ENCODE assay signal across 2 cellular contexts in the genomic region with DNA sequence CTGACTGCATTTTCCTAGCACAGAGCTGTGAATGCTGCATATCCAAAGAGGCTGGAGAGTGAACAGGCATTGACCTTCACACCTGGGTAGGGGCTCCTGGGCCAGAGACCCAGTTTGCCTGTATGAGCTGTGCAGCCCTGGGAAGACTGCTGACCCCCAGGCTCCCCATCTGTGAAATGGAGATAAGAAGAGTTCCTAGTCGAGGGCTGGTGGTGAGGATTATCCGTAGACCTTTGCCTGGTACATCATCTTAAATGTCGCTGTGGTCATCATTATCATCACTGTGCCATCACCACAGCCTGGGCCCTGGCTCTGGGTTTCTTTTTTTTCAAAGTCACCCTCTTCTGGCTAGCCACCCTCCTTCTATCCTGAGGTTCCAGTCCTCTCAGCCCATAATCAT.
TF ChIP-seq lines count a peak whose summit lies in the region.

No MANE protein-coding gene starts in this region.

TF ChIP-seq in GM23338, 12 proteins besides CTCF, POLR2A, EP300 and RAD21 (continues in another document):
- TF ChIP-seq, protein P1, sequence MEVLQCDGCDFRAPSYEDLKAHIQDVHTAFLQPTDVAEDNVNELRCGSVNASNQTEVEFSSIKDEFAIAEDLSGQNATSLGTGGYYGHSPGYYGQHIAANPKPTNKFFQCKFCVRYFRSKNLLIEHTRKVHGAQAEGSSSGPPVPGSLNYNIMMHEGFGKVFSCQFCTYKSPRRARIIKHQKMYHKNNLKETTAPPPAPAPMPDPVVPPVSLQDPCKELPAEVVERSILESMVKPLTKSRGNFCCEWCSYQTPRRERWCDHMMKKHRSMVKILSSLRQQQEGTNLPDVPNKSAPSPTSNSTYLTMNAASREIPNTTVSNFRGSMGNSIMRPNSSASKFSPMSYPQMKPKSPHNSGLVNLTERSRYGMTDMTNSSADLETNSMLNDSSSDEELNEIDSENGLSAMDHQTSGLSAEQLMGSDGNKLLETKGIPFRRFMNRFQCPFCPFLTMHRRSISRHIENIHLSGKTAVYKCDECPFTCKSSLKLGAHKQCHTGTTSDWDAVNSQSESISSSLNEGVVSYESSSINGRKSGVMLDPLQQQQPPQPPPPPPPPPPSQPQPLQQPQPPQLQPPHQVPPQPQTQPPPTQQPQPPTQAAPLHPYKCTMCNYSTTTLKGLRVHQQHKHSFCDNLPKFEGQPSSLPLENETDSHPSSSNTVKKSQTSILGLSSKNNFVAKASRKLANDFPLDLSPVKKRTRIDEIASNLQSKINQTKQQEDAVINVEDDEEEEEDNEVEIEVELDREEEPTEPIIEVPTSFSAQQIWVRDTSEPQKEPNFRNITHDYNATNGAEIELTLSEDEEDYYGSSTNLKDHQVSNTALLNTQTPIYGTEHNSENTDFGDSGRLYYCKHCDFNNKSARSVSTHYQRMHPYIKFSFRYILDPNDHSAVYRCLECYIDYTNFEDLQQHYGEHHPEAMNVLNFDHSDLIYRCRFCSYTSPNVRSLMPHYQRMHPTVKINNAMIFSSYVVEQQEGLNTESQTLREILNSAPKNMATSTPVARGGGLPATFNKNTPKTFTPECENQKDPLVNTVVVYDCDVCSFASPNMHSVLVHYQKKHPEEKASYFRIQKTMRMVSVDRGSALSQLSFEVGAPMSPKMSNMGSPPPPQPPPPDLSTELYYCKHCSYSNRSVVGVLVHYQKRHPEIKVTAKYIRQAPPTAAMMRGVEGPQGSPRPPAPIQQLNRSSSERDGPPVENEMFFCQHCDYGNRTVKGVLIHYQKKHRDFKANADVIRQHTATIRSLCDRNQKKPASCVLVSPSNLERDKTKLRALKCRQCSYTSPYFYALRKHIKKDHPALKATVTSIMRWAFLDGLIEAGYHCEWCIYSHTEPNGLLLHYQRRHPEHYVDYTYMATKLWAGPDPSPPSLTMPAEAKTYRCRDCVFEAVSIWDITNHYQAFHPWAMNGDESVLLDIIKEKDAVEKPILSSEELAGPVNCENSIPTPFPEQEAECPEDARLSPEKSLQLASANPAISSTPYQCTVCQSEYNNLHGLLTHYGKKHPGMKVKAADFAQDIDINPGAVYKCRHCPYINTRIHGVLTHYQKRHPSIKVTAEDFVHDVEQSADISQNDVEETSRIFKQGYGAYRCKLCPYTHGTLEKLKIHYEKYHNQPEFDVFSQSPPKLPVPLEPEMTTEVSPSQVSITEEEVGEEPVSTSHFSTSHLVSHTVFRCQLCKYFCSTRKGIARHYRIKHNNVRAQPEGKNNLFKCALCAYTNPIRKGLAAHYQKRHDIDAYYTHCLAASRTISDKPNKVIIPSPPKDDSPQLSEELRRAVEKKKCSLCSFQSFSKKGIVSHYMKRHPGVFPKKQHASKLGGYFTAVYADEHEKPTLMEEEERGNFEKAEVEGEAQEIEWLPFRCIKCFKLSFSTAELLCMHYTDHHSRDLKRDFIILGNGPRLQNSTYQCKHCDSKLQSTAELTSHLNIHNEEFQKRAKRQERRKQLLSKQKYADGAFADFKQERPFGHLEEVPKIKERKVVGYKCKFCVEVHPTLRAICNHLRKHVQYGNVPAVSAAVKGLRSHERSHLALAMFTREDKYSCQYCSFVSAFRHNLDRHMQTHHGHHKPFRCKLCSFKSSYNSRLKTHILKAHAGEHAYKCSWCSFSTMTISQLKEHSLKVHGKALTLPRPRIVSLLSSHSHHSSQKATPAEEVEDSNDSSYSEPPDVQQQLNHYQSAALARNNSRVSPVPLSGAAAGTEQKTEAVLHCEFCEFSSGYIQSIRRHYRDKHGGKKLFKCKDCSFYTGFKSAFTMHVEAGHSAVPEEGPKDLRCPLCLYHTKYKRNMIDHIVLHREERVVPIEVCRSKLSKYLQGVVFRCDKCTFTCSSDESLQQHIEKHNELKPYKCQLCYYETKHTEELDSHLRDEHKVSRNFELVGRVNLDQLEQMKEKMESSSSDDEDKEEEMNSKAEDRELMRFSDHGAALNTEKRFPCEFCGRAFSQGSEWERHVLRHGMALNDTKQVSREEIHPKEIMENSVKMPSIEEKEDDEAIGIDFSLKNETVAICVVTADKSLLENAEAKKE (CRISPR knock-in tag; IDR thresholded peaks at IDR 0.05) = no peak
- TF ChIP-seq ZNF114 (CRISPR knock-in tag; IDR thresholded peaks at IDR 0.05) = no peak
- TF ChIP-seq EZH2 (IDR thresholded peaks at IDR 0.05; ENCODE audit: low read depth, unreplicated experiment) = no peak
- TF ChIP-seq CREB1 (CRISPR knock-in tag; IDR thresholded peaks at IDR 0.05; ENCODE audit: low read depth) = no peak
- TF ChIP-seq ZNF331 (CRISPR knock-in tag; IDR thresholded peaks at IDR 0.05; ENCODE audit: low read depth) = no peak
- no peak for TF ChIP-seq POLR2AphosphoS5 (IDR thresholded peaks at IDR 0.05; ENCODE audit: low read depth)
- TF ChIP-seq, protein P2, sequence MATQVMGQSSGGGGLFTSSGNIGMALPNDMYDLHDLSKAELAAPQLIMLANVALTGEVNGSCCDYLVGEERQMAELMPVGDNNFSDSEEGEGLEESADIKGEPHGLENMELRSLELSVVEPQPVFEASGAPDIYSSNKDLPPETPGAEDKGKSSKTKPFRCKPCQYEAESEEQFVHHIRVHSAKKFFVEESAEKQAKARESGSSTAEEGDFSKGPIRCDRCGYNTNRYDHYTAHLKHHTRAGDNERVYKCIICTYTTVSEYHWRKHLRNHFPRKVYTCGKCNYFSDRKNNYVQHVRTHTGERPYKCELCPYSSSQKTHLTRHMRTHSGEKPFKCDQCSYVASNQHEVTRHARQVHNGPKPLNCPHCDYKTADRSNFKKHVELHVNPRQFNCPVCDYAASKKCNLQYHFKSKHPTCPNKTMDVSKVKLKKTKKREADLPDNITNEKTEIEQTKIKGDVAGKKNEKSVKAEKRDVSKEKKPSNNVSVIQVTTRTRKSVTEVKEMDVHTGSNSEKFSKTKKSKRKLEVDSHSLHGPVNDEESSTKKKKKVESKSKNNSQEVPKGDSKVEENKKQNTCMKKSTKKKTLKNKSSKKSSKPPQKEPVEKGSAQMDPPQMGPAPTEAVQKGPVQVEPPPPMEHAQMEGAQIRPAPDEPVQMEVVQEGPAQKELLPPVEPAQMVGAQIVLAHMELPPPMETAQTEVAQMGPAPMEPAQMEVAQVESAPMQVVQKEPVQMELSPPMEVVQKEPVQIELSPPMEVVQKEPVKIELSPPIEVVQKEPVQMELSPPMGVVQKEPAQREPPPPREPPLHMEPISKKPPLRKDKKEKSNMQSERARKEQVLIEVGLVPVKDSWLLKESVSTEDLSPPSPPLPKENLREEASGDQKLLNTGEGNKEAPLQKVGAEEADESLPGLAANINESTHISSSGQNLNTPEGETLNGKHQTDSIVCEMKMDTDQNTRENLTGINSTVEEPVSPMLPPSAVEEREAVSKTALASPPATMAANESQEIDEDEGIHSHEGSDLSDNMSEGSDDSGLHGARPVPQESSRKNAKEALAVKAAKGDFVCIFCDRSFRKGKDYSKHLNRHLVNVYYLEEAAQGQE (IDR thresholded peaks at IDR 0.05; ENCODE audit: unreplicated experiment) = no peak
- no peak for TF ChIP-seq EZH2phosphoT487 (IDR thresholded peaks at IDR 0.05; ENCODE audit: unreplicated experiment)
- no peak for TF ChIP-seq STAT1 (IDR thresholded peaks at IDR 0.05; ENCODE audit: unreplicated experiment)
- no peak for TF ChIP-seq JUNB (IDR thresholded peaks at IDR 0.05; ENCODE audit: unreplicated experiment)
- TF ChIP-seq NANOG (IDR thresholded peaks at IDR 0.05; ENCODE audit: borderline replicate concordance) = no peak

TF ChIP-seq in K562, 482 proteins besides CTCF, POLR2A, EP300 and RAD21 (continues in another document):
- peak; percentile 44; the same call in 1 of the 2 replicates for TF ChIP-seq CTBP1 (IDR thresholded peaks at IDR 0.05; ENCODE audit: borderline replicate concordance)
- TF ChIP-seq, protein P3, sequence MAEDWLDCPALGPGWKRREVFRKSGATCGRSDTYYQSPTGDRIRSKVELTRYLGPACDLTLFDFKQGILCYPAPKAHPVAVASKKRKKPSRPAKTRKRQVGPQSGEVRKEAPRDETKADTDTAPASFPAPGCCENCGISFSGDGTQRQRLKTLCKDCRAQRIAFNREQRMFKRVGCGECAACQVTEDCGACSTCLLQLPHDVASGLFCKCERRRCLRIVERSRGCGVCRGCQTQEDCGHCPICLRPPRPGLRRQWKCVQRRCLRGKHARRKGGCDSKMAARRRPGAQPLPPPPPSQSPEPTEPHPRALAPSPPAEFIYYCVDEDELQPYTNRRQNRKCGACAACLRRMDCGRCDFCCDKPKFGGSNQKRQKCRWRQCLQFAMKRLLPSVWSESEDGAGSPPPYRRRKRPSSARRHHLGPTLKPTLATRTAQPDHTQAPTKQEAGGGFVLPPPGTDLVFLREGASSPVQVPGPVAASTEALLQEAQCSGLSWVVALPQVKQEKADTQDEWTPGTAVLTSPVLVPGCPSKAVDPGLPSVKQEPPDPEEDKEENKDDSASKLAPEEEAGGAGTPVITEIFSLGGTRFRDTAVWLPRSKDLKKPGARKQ (CRISPR knock-in tag; IDR thresholded peaks at IDR 0.05) = no peak
- TF ChIP-seq, protein P4, sequence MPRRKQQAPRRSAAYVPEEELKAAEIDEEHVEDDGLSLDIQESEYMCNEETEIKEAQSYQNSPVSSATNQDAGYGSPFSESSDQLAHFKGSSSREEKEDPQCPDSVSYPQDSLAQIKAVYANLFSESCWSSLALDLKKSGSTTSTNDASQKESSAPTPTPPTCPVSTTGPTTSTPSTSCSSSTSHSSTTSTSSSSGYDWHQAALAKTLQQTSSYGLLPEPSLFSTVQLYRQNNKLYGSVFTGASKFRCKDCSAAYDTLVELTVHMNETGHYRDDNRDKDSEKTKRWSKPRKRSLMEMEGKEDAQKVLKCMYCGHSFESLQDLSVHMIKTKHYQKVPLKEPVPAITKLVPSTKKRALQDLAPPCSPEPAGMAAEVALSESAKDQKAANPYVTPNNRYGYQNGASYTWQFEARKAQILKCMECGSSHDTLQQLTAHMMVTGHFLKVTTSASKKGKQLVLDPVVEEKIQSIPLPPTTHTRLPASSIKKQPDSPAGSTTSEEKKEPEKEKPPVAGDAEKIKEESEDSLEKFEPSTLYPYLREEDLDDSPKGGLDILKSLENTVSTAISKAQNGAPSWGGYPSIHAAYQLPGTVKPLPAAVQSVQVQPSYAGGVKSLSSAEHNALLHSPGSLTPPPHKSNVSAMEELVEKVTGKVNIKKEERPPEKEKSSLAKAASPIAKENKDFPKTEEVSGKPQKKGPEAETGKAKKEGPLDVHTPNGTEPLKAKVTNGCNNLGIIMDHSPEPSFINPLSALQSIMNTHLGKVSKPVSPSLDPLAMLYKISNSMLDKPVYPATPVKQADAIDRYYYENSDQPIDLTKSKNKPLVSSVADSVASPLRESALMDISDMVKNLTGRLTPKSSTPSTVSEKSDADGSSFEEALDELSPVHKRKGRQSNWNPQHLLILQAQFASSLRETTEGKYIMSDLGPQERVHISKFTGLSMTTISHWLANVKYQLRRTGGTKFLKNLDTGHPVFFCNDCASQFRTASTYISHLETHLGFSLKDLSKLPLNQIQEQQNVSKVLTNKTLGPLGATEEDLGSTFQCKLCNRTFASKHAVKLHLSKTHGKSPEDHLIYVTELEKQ (CRISPR knock-in tag; IDR thresholded peaks at IDR 0.05) = no peak
- no peak for TF ChIP-seq ILF3 (IDR thresholded peaks at IDR 0.05; ENCODE audit: borderline replicate concordance)
- no peak for TF ChIP-seq KHSRP (IDR thresholded peaks at IDR 0.05)
- peak; percentile 41; the same call in 1 of the 2 replicates for TF ChIP-seq NFIC (IDR thresholded peaks at IDR 0.05)
- TF ChIP-seq HDAC2 (IDR thresholded peaks at IDR 0.05) = no peak
- no peak for TF ChIP-seq MCM3 (IDR thresholded peaks at IDR 0.05)
- TF ChIP-seq MTF1 (CRISPR knock-in tag; IDR thresholded peaks at IDR 0.05; ENCODE audit: borderline replicate concordance) = no peak
- TF ChIP-seq CEBPB (tag; IDR thresholded peaks at IDR 0.05) = no peak
- no peak for TF ChIP-seq ZNF274 (IDR thresholded peaks at IDR 0.05; ENCODE audit: borderline replicate concordance, low read depth, low read length)
- TF ChIP-seq PTRF (tag; IDR thresholded peaks at IDR 0.05) = no peak
- no peak for TF ChIP-seq KDM4B (IDR thresholded peaks at IDR 0.05; ENCODE audit: borderline replicate concordance in 2 of 2, low read depth in 1 of 2)
- TF ChIP-seq RCOR1 (IDR thresholded peaks at IDR 0.05; ENCODE audit: borderline replicate concordance in 1 of 2, low read depth in 2 of 2, low read length in 2 of 2) = peak in 1 of 2 experiments; percentile 41; a peak in 1 of 4 replicates
- TF ChIP-seq, protein P5, sequence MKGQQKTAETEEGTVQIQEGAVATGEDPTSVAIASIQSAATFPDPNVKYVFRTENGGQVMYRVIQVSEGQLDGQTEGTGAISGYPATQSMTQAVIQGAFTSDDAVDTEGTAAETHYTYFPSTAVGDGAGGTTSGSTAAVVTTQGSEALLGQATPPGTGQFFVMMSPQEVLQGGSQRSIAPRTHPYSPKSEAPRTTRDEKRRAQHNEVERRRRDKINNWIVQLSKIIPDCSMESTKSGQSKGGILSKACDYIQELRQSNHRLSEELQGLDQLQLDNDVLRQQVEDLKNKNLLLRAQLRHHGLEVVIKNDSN (CRISPR knock-in tag; IDR thresholded peaks at IDR 0.05) = no peak
- TF ChIP-seq CREM (IDR thresholded peaks at IDR 0.05; ENCODE audit: low read depth) = 0 out of 2 replicates have a peak, but pooled peaks have one; percentile 10
- TF ChIP-seq, protein P6, sequence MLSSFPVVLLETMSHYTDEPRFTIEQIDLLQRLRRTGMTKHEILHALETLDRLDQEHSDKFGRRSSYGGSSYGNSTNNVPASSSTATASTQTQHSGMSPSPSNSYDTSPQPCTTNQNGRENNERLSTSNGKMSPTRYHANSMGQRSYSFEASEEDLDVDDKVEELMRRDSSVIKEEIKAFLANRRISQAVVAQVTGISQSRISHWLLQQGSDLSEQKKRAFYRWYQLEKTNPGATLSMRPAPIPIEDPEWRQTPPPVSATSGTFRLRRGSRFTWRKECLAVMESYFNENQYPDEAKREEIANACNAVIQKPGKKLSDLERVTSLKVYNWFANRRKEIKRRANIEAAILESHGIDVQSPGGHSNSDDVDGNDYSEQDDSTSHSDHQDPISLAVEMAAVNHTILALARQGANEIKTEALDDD (IDR thresholded peaks at IDR 0.05) = peak; percentile 43; the same call in 1 of the 2 replicates
- TF ChIP-seq, protein P7, sequence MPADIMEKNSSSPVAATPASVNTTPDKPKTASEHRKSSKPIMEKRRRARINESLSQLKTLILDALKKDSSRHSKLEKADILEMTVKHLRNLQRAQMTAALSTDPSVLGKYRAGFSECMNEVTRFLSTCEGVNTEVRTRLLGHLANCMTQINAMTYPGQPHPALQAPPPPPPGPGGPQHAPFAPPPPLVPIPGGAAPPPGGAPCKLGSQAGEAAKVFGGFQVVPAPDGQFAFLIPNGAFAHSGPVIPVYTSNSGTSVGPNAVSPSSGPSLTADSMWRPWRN (IDR thresholded peaks at IDR 0.05; ENCODE audit: low read depth) = no peak
- TF ChIP-seq ZNF217 (CRISPR knock-in tag; IDR thresholded peaks at IDR 0.05) = no peak
- TF ChIP-seq, protein P8, sequence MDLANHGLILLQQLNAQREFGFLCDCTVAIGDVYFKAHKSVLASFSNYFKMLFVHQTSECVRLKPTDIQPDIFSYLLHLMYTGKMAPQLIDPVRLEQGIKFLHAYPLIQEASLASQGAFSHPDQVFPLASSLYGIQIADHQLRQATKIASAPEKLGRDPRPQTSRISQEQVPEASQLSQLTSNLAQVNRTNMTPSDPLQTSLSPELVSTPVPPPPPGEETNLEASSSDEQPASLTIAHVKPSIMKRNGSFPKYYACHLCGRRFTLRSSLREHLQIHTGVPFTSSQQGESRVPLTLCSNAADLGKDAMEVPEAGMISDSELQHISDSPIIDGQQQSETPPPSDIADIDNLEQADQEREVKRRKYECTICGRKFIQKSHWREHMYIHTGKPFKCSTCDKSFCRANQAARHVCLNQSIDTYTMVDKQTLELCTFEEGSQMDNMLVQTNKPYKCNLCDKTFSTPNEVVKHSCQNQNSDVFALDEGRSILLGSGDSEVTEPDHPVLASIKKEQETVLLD (IDR thresholded peaks at IDR 0.05) = no peak
- no peak for TF ChIP-seq ZFP36 (IDR thresholded peaks at IDR 0.05; ENCODE audit: low read depth, low read length, partially characterized antibody)
- TF ChIP-seq, protein P9, sequence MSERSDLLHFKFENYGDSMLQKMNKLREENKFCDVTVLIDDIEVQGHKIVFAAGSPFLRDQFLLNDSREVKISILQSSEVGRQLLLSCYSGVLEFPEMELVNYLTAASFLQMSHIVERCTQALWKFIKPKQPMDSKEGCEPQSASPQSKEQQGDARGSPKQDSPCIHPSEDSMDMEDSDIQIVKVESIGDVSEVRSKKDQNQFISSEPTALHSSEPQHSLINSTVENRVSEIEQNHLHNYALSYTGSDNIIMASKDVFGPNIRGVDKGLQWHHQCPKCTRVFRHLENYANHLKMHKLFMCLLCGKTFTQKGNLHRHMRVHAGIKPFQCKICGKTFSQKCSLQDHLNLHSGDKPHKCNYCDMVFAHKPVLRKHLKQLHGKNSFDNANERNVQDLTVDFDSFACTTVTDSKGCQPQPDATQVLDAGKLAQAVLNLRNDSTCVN (CRISPR knock-in tag; IDR thresholded peaks at IDR 0.05) = no peak
